Comparison of ENCODE assay signal across 8 cellular contexts in genomic region chr9:97921959-97922905, GRCh38.
DNase-seq lines count a peak whose midpoint lies in the region; ATAC-seq lines count a peak whose summit lies in the region.

TRMO (minus strand) TSS chr9:97922500; CDS start chr9:97922493, 7 bp downstream.

- no peaks in the 10 kb centered on the region for H3K27me3 ChIP-seq in effector memory CD4-positive, alpha-beta T cell (replicated peaks; ENCODE audit: control insufficient read depth, insufficient read depth, low read length, poor library complexity, severe bottlenecking)

- peak; percentile 97 for DNase-seq in COLO829 (ENCODE audit: low spot score)
- DNase-seq in HS-5 (ENCODE audit: low read depth): peak; percentile 98
- peak; percentile 93 for DNase-seq in NK-92 (lab: John Stamatoyannopoulos, UW; ENCODE audit: unreplicated experiment)
- peak; percentile 100 for DNase-seq in activated CD8-positive, alpha-beta memory T cell treated with anti-CD3 and anti-CD28 coated beads for 24 hours
- DNase-seq in effector memory CD4-positive, alpha-beta T cell: peak; percentile 96 to 97 (median 96)
- DNase-seq in medulla oblongata (ENCODE audit: extremely low spot score): peak; percentile 98
- peak; percentile 99 for DNase-seq in stimulated activated CD8-positive, alpha-beta memory T cell treated with anti-CD3 and anti-CD28 coated beads, Interleukin-12 subunit alpha, Interleukin-12 subunit beta, amount 100 ng/mL, for 1 hour (ENCODE audit: low read depth)

- H3K27ac ChIP-seq in effector memory CD4-positive, alpha-beta T cell (ENCODE audit: insufficient read depth, low read length, poor library complexity, severe bottlenecking): peak within 1 kb of the TSS; percentile 99

- peak within 1 kb of the TSS; percentile 67 for H3K4me3 ChIP-seq in effector memory CD4-positive, alpha-beta T cell (ENCODE audit: insufficient read depth, low read depth, low read length, poor library complexity, severe bottlenecking)

- no peaks in the 10 kb centered on the region for H3K36me3 ChIP-seq in effector memory CD4-positive, alpha-beta T cell (ENCODE audit: control insufficient read depth, insufficient read depth, low read length)

- H3K9me3 ChIP-seq in effector memory CD4-positive, alpha-beta T cell (ENCODE audit: control insufficient read depth, low read length): no peaks in the 10 kb centered on the region

- ATAC-seq in GM19468 (IDR thresholded peaks at IDR 0.05; ENCODE audit: extremely low read depth, unreplicated experiment): peak; percentile 73

- peaks cover 31% of the 10 kb centered on the region for H3K4me1 ChIP-seq in effector memory CD4-positive, alpha-beta T cell (ENCODE audit: control insufficient read depth, insufficient read depth, low read length, poor library complexity, severe bottlenecking)

Comparison
In these comparisons a context has a peak if more than half of its experiments do, and no peak if none do; other contexts are left out.
1. Peak in every context shown above with its lines: DNase-seq, ATAC-seq, H3K4me3 ChIP-seq and H3K27ac ChIP-seq.